Comparison of ENCODE assay signal across 11 cellular contexts in genomic region chr15:67142142-67143092, GRCh38.
A peak's percentile ranks its signal among the peaks of the same experiment; 100 is the strongest.
DNase-seq lines count a peak whose midpoint lies in the region; ATAC-seq and TF ChIP-seq lines count a peak whose summit lies in the region.
"Had no signal": no experiment of that assay in that cellular context is flagged by ENCODE, and none has a peak within 500 bp of the region (broad histone marks: within the 10 kb centered on the region; RNA-seq: fewer than 3 reads in every experiment).

No MANE protein-coding gene starts in this region.

- H3K27ac ChIP-seq in PC-3 (ENCODE audit: low read length) (peak overlapping the region; percentile 100), muscle layer of colon (ENCODE audit: low read depth, low read length) (peak overlapping the region; percentile 79), GM23338 (ENCODE audit: low read depth) (no peak overlapping the region), caudate nucleus (ENCODE audit: low read depth, low read length) (no peak overlapping the region)

- peak; percentile 47 for DNase-seq in AG08396 (ENCODE audit: low spot score)
- DNase-seq in PC-3 = peak; percentile 51
- DNase-seq in epithelial cell of esophagus (ENCODE audit: low read depth) = peak; percentile 62
- DNase-seq in GM23338 (ENCODE audit: low spot score) = no peak
- DNase-seq in caudate nucleus (lab: John Stamatoyannopoulos, UW) = no peak
- no peak for DNase-seq in retina
- DNase-seq: activated gamma-delta T cell treated with Interleukin-2 at 50 U/mL for 16 hours, natural killer cell, NCI-H446 had no signal

- BruUV-seq in PC-3 (replicated peaks; lab: Mats Ljungman, UMichigan) = no TSS peak

- H3K79me2 ChIP-seq in PC-3 (ENCODE audit: low read length) (peaks cover 97% of the 10 kb centered on the region), GM23338 (replicated peaks; ENCODE audit: insufficient read depth) (peaks cover 31% of the 10 kb centered on the region)

- H2AFZ ChIP-seq in PC-3 (ENCODE audit: low read length) (no peak overlapping the region), GM23338 (no peak overlapping the region)

- H3K36me3 Mint-ChIP-seq in GM23338 (ENCODE audit: low read depth) = no peaks in the 10 kb centered on the region
- H3K36me3 Mint-ChIP-seq: natural killer cell had no signal

- H3K9ac ChIP-seq in PC-3 (ENCODE audit: low read length) = peak overlapping the region; percentile 31
- no peak overlapping the region for H3K9ac ChIP-seq in muscle layer of colon (ENCODE audit: low read length)

- no peaks in the 10 kb centered on the region for H3K27me3 ChIP-seq in PC-3 (ENCODE audit: low read length)
- no peaks in the 10 kb centered on the region for H3K27me3 ChIP-seq in muscle layer of colon (ENCODE audit: control insufficient read depth in 1 of 2, insufficient read depth in 2 of 2, low read length in 2 of 2)
- H3K27me3 ChIP-seq in GM23338 (ENCODE audit: insufficient read depth) = no peaks in the 10 kb centered on the region

- H3K27ac Mint-ChIP-seq in GM23338 = no peak overlapping the region

- no peak overlapping the region for H3K4me3 Mint-ChIP-seq in GM23338
- H3K4me3 Mint-ChIP-seq: natural killer cell had no signal

- TF ChIP-seq CTCF in PC-3 (conservative IDR thresholded peaks at IDR 0.05; ENCODE audit: low read depth, low read length) = no peak
- TF ChIP-seq CTCF in epithelial cell of esophagus (IDR thresholded peaks at IDR 0.05; ENCODE audit: insufficient read depth, low read depth, low read length, missing control alignments) = no peak
- TF ChIP-seq CTCF in GM23338 (conservative IDR thresholded peaks at IDR 0.05; ENCODE audit: low read depth in 2 of 2) = no peak

- no peak overlapping the region for H3K4me3 ChIP-seq in PC-3 (ENCODE audit: low read length)
- no peak overlapping the region for H3K4me3 ChIP-seq in epithelial cell of esophagus (ENCODE audit: low read length)
- H3K4me3 ChIP-seq in muscle layer of colon (ENCODE audit: low read depth in 1 of 2, low read length in 2 of 2) = no peak overlapping the region
- H3K4me3 ChIP-seq in GM23338 = no peak overlapping the region

- intact Hi-C loops in PC-3 (cut with micrococcal nuclease) = loop anchor here (2.0 kb wide), 1 partner anchor 74 kb away; no protein-coding TSS in a partner anchor

- H3K9me2 ChIP-seq in PC-3 (replicated peaks; ENCODE audit: low read length) (no peaks in the 10 kb centered on the region), GM23338 (ENCODE audit: insufficient read depth) (no peaks in the 10 kb centered on the region)

- POLR2A ChIA-PET in PC-3 (lab: Charles Lee; ENCODE audit: unreplicated experiment) = interaction anchor here (0.6 kb wide), 2 partner anchors 15 to 17 kb away, joined by 3 to 4 read pairs; no protein-coding TSS in a partner anchor

- H3K4me1 Mint-ChIP-seq in GM23338 = peaks cover 87% of the 10 kb centered on the region

- no peaks in the 10 kb centered on the region for H4K20me1 ChIP-seq in PC-3 (ENCODE audit: low read length)
- H4K20me1 ChIP-seq in GM23338 (replicated peaks; ENCODE audit: insufficient read depth) = no peaks in the 10 kb centered on the region

- H3K9me3 Mint-ChIP-seq in GM23338 = no peaks in the 10 kb centered on the region
- H3K9me3 Mint-ChIP-seq: natural killer cell had no signal

- CTCF ChIA-PET in PC-3 (lab: Charles Lee) = interaction anchor here (0.5 kb wide), 1 partner anchor 49 kb away, joined by 4 read pairs; no protein-coding TSS in a partner anchor

- ATAC-seq in PC-3 (peak; percentile 37), GM21526 (IDR thresholded peaks at IDR 0.05; ENCODE audit: low FRiP score, unreplicated experiment) (no peak), GM23338 (no peak)
- ATAC-seq: natural killer cell had no signal

- H3K9me3 ChIP-seq in PC-3 (ENCODE audit: low read length) (no peaks in the 10 kb centered on the region), muscle layer of colon (ENCODE audit: low read length) (no peaks in the 10 kb centered on the region)

- H3F3A ChIP-seq in PC-3 (ENCODE audit: low read length, unreplicated experiment) (no peaks in the 10 kb centered on the region), GM23338 (replicated peaks; ENCODE audit: low read depth) (0 out of 2 replicates have a peak, but pooled peaks cover 7% of the 10 kb centered on the region)

- H3K27me3 Mint-ChIP-seq in GM23338 (ENCODE audit: insufficient read depth, low read depth, poor library complexity) = peaks cover 13% of the 10 kb centered on the region

- H3K4me2 ChIP-seq in PC-3 (ENCODE audit: low read length) = peak overlapping the region; percentile 54
- H3K4me2 ChIP-seq in GM23338 = no peak overlapping the region

- peaks cover 78% of the 10 kb centered on the region for H3K4me1 ChIP-seq in PC-3 (ENCODE audit: insufficient read depth, low read length)
- H3K4me1 ChIP-seq in muscle layer of colon (ENCODE audit: insufficient read depth, low read length) = peaks cover 97% of the 10 kb centered on the region
- H3K4me1 ChIP-seq in GM23338 (ENCODE audit: insufficient read depth) = peaks cover 69% of the 10 kb centered on the region

- peaks cover 23% of the 10 kb centered on the region for H3K36me3 ChIP-seq in PC-3 (ENCODE audit: low read depth, low read length)
- no peaks in the 10 kb centered on the region for H3K36me3 ChIP-seq in muscle layer of colon (ENCODE audit: insufficient read depth, low read length)
- no peaks in the 10 kb centered on the region for H3K36me3 ChIP-seq in GM23338 (ENCODE audit: insufficient read depth)

TF ChIP-seq in GM23338, 12 proteins besides CTCF, POLR2A, EP300 and RAD21:
- no peak for TF ChIP-seq ZNF331 (CRISPR knock-in tag; IDR thresholded peaks at IDR 0.05; ENCODE audit: low read depth)

Comparison
In these comparisons a context has a peak if more than half of its experiments do, and no peak if none do; other contexts are left out.
1. DNase-seq: peak in AG08396 (single experiment), PC-3 (single experiment) and epithelial cell of esophagus (single experiment); none in GM23338 (single experiment), caudate nucleus (0 of 61) and retina (single experiment).
2. H3K27ac ChIP-seq: peak in PC-3 (single experiment) and muscle layer of colon (single experiment); none in GM23338 (single experiment) and caudate nucleus (single experiment).